In genomic region chr5:54964405-54964804, GRCh38 we compare ENCODE assay signal across 35 cellular contexts. TPM values are rescaled to one million over a fixed set of nuclear protein-coding genes. Genes with fewer than 3 reads are reported as not detected.
"Had no signal": no experiment of that assay in that cellular context is flagged by ENCODE, and none has a peak within 500 bp of the region (broad histone marks: within the 10 kb centered on the region; RNA-seq: fewer than 3 reads in every experiment).

No MANE protein-coding gene starts in this region.

- H3K27me3 ChIP-seq: adrenal gland, body of pancreas, breast epithelium, MG63, Peyer's patch, SJSA1 had no signal

- H3K9me3 ChIP-seq: adrenal gland, body of pancreas, breast epithelium, MG63, Peyer's patch, SJSA1, SK-N-SH had no signal

- H3K9ac ChIP-seq: SK-N-SH had no signal

- H3K4me3 ChIP-seq: adrenal gland, body of pancreas, breast epithelium, MG63, Peyer's patch, SJSA1 had no signal

- H3K4me3 Mint-ChIP-seq: activated CD4-positive, alpha-beta T cell treated with anti-CD3 and anti-CD28 coated beads, Interleukin-2, amount 10 ng/mL, durations not matched to agents 24 days and 14 days; activated CD8-positive, alpha-beta T cell treated with anti-CD3 and anti-CD28 coated beads for 36 hours; activated T-cell treated with anti-CD3 and anti-CD28 coated beads, Interleukin-2, amount 50 U/mL, for 72 hours; activated T-helper 17 cell treated with anti-CD3 and anti-CD28 coated beads, Interleukin-2, amount 50 U/mL, for 72 hours; T-helper 1 cell treated with Interleukin-12 subunit alpha and Interleukin-12 subunit beta and Interleukin-4 antibody, amounts not matched to agents 30 μg/mL and 1 μg/mL, for 36 hours; T-helper 2 cell treated with Interferon-gamma antibody and Interleukin-4, amounts not matched to agents 5 μg/mL and 100 μg/mL, for 36 hours had no signal

- H3K9me3 Mint-ChIP-seq: activated CD8-positive, alpha-beta T cell treated with anti-CD3 and anti-CD28 coated beads for 36 hours; activated T-cell treated with anti-CD3 and anti-CD28 coated beads, Interleukin-2, amount 50 U/mL, for 72 hours; activated T-helper 17 cell treated with anti-CD3 and anti-CD28 coated beads, Interleukin-2, amount 50 U/mL, for 72 hours had no signal

- H3K4me2 ChIP-seq: SK-N-SH had no signal

- H3K27ac ChIP-seq: adrenal gland, body of pancreas, breast epithelium, Peyer's patch, SJSA1 had no signal

- H3K27ac Mint-ChIP-seq: activated CD4-positive, alpha-beta T cell treated with anti-CD3 and anti-CD28 coated beads, Interleukin-2, amount 10 ng/mL, durations not matched to agents 24 days and 14 days; activated CD8-positive, alpha-beta T cell treated with anti-CD3 and anti-CD28 coated beads for 36 hours; activated naive CD4-positive, alpha-beta T cell treated with anti-CD3 and anti-CD28 coated beads, Interleukin-2, amount 50 U/mL, for 72 hours; activated T-cell treated with anti-CD3 and anti-CD28 coated beads, Interleukin-2, amount 50 U/mL, for 72 hours; activated T-helper 17 cell treated with anti-CD3 and anti-CD28 coated beads, Interleukin-2, amount 50 U/mL, for 72 hours; T-helper 1 cell treated with Interleukin-12 subunit alpha and Interleukin-12 subunit beta and Interleukin-4 antibody, amounts not matched to agents 30 μg/mL and 1 μg/mL, for 36 hours; T-helper 2 cell treated with Interferon-gamma antibody and Interleukin-4, amounts not matched to agents 5 μg/mL and 100 μg/mL, for 36 hours had no signal

- H3K4me1 ChIP-seq: adrenal gland, body of pancreas, breast epithelium, Peyer's patch had no signal

- H3K36me3 Mint-ChIP-seq: activated naive CD4-positive, alpha-beta T cell treated with anti-CD3 and anti-CD28 coated beads, Interleukin-2, amount 50 U/mL, for 72 hours had no signal

- H3K27me3 Mint-ChIP-seq: activated T-helper 17 cell treated with anti-CD3 and anti-CD28 coated beads, Interleukin-2, amount 50 U/mL, for 72 hours had no signal

- DNase-seq: activated CD4-positive, alpha-beta T cell treated with anti-CD3 and anti-CD28 coated beads, Interleukin-2, amount 10 ng/mL, durations not matched to agents 24 days and 14 days; activated CD4-positive, alpha-beta T cell treated with anti-CD3 and anti-CD28 coated beads, Interleukin-2, amount 50 U/mL, for 4 hours; activated CD8-positive, alpha-beta T cell treated with anti-CD3 and anti-CD28 coated beads for 36 hours; activated effector memory CD4-positive, alpha-beta T cell treated with anti-CD3 and anti-CD28 coated beads, Interleukin-2, amount 50 U/mL, for 16 hours; activated naive CD4-positive, alpha-beta T cell; activated T-cell treated with anti-CD3 and anti-CD28 coated beads, Interleukin-2, amount 50 U/mL, for 1 hour; activated T-cell treated with anti-CD3 and anti-CD28 coated beads, Interleukin-2, amount 50 U/mL, for 72 hours; adrenal gland; body of pancreas; cerebellar nuclear complex; Kasumi-1; KG1; MG63; NCI-H1048; NCI-H1105 treated with DMSO at 0.1 percent for 48 hours; NCI-H1436; NCI-H1694; NCI-H2029 treated with DMSO at 0.1 percent for 48 hours; NCI-H226; NCI-H446 treated with DMSO at 0.1 percent for 48 hours; NCI-H524; NCI-H69; NCI-H82; NK-92 treated with Interleukin-12 subunit alpha and Interleukin-12 subunit beta, amount 100 ng/mL, for 24 hours; PC-3; Peyer's patch; RPMI8226; SHP77 treated with DMSO at 0.1 percent for 48 hours; SK-N-SH had no signal

- H3K36me3 ChIP-seq: adrenal gland, breast epithelium, MG63, Peyer's patch, SJSA1 had no signal

RNA-seq across cellular contexts. Expression of gene GZMK, which starts 59.7 kb away (rescaled TPM):
- polyA plus RNA-seq: SK-N-SH had no signal
